Comparison of ENCODE assay signal across 21 cellular contexts in genomic region chr11:76238551-76238950, GRCh38. TPM values are rescaled to one million over a fixed set of nuclear protein-coding genes. Genes with fewer than 3 reads are reported as not detected.
"Had no signal": no experiment of that assay in that cellular context is flagged by ENCODE, and none has a peak within 500 bp of the region (broad histone marks: within the 10 kb centered on the region; RNA-seq: fewer than 3 reads in every experiment).

No MANE protein-coding gene starts in this region.

- H3K4me3 Mint-ChIP-seq: activated CD4-positive, alpha-beta memory T cell treated with anti-CD3 and anti-CD28 coated beads, Interleukin-2, amount 10 ng/mL, durations not matched to agents 7 days and 5 days; activated CD4-positive, alpha-beta T cell treated with anti-CD3 and anti-CD28 coated beads, Interleukin-2, amount 10 ng/mL, durations not matched to agents 24 days and 14 days; activated naive CD4-positive, alpha-beta T cell treated with anti-CD3 and anti-CD28 coated beads for 36 hours; activated naive CD8-positive, alpha-beta T cell treated with anti-CD3 and anti-CD28 coated beads, Interleukin-2, amount 10 ng/mL, durations not matched to agents 7 days and 5 days; activated T-cell treated with anti-CD3 and anti-CD28 coated beads, Interleukin-2, amount 50 U/mL, for 72 hours; memory B cell; stimulated activated naive CD8-positive, alpha-beta T cell treated with anti-CD3 and anti-CD28 coated beads, Interleukin-15, Interleukin-2, amounts not matched to agents 100 ng/mL and 50 ng/mL, for 24 hours had no signal

- H3K27ac ChIP-seq: epithelial cell of prostate, gastroesophageal sphincter, heart left ventricle, thyroid gland had no signal

- H3K36me3 Mint-ChIP-seq: memory B cell, naive B cell had no signal

- H3K27me3 Mint-ChIP-seq: activated naive CD8-positive, alpha-beta T cell treated with anti-CD3 and anti-CD28 coated beads, Interleukin-2, amount 10 ng/mL, durations not matched to agents 7 days and 5 days had no signal

- H3K27me3 ChIP-seq: heart left ventricle, thyroid gland had no signal

- DNase-seq: activated CD4-positive, alpha-beta memory T cell treated with anti-CD3 and anti-CD28 coated beads, Interleukin-2, amount 10 ng/mL, durations not matched to agents 7 days and 5 days; activated effector memory CD4-positive, alpha-beta T cell treated with Interleukin-2 at 50 U/mL for 16 hours; activated naive CD4-positive, alpha-beta T cell treated with anti-CD3 and anti-CD28 coated beads for 36 hours; activated naive CD8-positive, alpha-beta T cell treated with anti-CD3 and anti-CD28 coated beads, Interleukin-2, amount 10 ng/mL, durations not matched to agents 7 days and 5 days; activated T-cell treated with anti-CD3 and anti-CD28 coated beads, Interleukin-2, amount 50 U/mL, for 72 hours; amniotic stem cell; left cardiac atrium; naive B cell; retina; stimulated activated CD4-positive, alpha-beta T cell treated with anti-CD3 and anti-CD28 coated beads, Interleukin-12 subunit alpha, Interleukin-12 subunit beta, amount 100 ng/mL, for 4 hours; stimulated activated CD4-positive, alpha-beta T cell treated with anti-CD3 and anti-CD28 coated beads, Interleukin-4, amount 100 ng/mL, for 4 hours; substantia nigra; thyroid gland had no signal

- H3K4me3 ChIP-seq: gastroesophageal sphincter, heart left ventricle, thyroid gland had no signal

- H3K36me3 ChIP-seq: gastroesophageal sphincter, heart left ventricle, thyroid gland had no signal

- H3K9me3 Mint-ChIP-seq: activated CD4-positive, alpha-beta memory T cell treated with anti-CD3 and anti-CD28 coated beads, Interleukin-2, amount 10 ng/mL, durations not matched to agents 7 days and 5 days; activated CD4-positive, alpha-beta T cell treated with anti-CD3 and anti-CD28 coated beads, Interleukin-2, amount 10 ng/mL, durations not matched to agents 24 days and 14 days; activated naive CD4-positive, alpha-beta T cell treated with anti-CD3 and anti-CD28 coated beads for 36 hours; activated naive CD8-positive, alpha-beta T cell treated with anti-CD3 and anti-CD28 coated beads, Interleukin-2, amount 10 ng/mL, durations not matched to agents 7 days and 5 days; activated T-cell treated with anti-CD3 and anti-CD28 coated beads, Interleukin-2, amount 50 U/mL, for 72 hours; memory B cell; stimulated activated naive CD8-positive, alpha-beta T cell treated with anti-CD3 and anti-CD28 coated beads, Interleukin-15, Interleukin-2, amounts not matched to agents 100 ng/mL and 50 ng/mL, for 24 hours had no signal

- H3K27ac Mint-ChIP-seq: activated CD4-positive, alpha-beta memory T cell treated with anti-CD3 and anti-CD28 coated beads, Interleukin-2, amount 10 ng/mL, durations not matched to agents 7 days and 5 days; activated CD4-positive, alpha-beta T cell treated with anti-CD3 and anti-CD28 coated beads, Interleukin-2, amount 10 ng/mL, durations not matched to agents 24 days and 14 days; activated naive CD4-positive, alpha-beta T cell treated with anti-CD3 and anti-CD28 coated beads for 36 hours; activated naive CD8-positive, alpha-beta T cell treated with anti-CD3 and anti-CD28 coated beads, Interleukin-2, amount 10 ng/mL, durations not matched to agents 7 days and 5 days; activated T-cell treated with anti-CD3 and anti-CD28 coated beads, Interleukin-2, amount 50 U/mL, for 72 hours; memory B cell; stimulated activated naive CD8-positive, alpha-beta T cell treated with anti-CD3 and anti-CD28 coated beads, Interleukin-15, Interleukin-2, amounts not matched to agents 100 ng/mL and 50 ng/mL, for 24 hours had no signal

- H3K9me3 ChIP-seq: gastroesophageal sphincter, heart left ventricle, thyroid gland had no signal

- ATAC-seq: activated T-cell treated with anti-CD3 and anti-CD28 coated beads, Interleukin-2, amount 50 U/mL, for 72 hours; gastroesophageal sphincter; heart left ventricle; left cardiac atrium had no signal

- FAIRE-seq: islet of Langerhans had no signal

RNA-seq across cellular contexts. Expression of gene WNT11, which starts 32.2 kb away (rescaled TPM):
- total RNA-seq: activated naive CD4-positive, alpha-beta T cell treated with anti-CD3 and anti-CD28 coated beads for 36 hours; T-helper 2 cell treated with Interferon-gamma antibody and Interleukin-4, amounts not matched to agents 100 ng/mL and 5 ng/mL, for 36 hours had no signal
